In genomic region chr13:45046445-45046844, GRCh38 we compare ENCODE assay signal across 11 cellular contexts. TPM values are rescaled to one million over a fixed set of nuclear protein-coding genes. Genes with fewer than 3 reads are reported as not detected.
DNase-seq lines count a peak whose midpoint lies in the region; ATAC-seq, FAIRE-seq and TF ChIP-seq lines count a peak whose summit lies in the region.
"Had no signal": no experiment of that assay in that cellular context is flagged by ENCODE, and none has a peak within 500 bp of the region (broad histone marks: within the 10 kb centered on the region; RNA-seq: fewer than 3 reads in every experiment).

No MANE protein-coding gene starts in this region.

- no peak overlapping the region for H3K4ac ChIP-seq in H1 (replicated peaks; ENCODE audit: insufficient read length, low read depth, low read length)

- H2AFZ ChIP-seq in OCI-LY7 (ENCODE audit: low read length) (no peak overlapping the region), H1 (ENCODE audit: low read length) (peak overlapping the region; percentile 99), parathyroid adenoma (peak overlapping the region; percentile 77)

- H3K27me3 ChIP-seq in DOHH2 (ENCODE audit: control insufficient read depth, low read length) (no peaks in the 10 kb centered on the region), H1 (replicated peaks in 1 of 4; ENCODE audit: control insufficient read depth in 3 of 4, extremely low read depth in 1 of 4, insufficient read depth in 3 of 4, low read length in 3 of 4) (no peaks in the 10 kb centered on the region), parathyroid adenoma (ENCODE audit: control insufficient read depth, insufficient read depth, low read length) (no peaks in the 10 kb centered on the region)

- FAIRE-seq in H1 (lab: Jason Lieb, UNC), result no peak

- no peaks in the 10 kb centered on the region for H3K79me1 ChIP-seq in H1 (ENCODE audit: low read depth, low read length)

- BruUV-seq in OCI-LY7 (replicated peaks; lab: Mats Ljungman, UMichigan), result no TSS peak

- no peaks in the 10 kb centered on the region for H3K9me2 ChIP-seq in DOHH2 (replicated peaks; ENCODE audit: control insufficient read depth, low read length)
- no peaks in the 10 kb centered on the region for H3K9me2 ChIP-seq in OCI-LY7 (ENCODE audit: insufficient read depth, low read length)

- H3K4me3 ChIP-seq in DOHH2 (ENCODE audit: low read length) (peak overlapping the region; percentile 69), OCI-LY7 (ENCODE audit: low read depth, low read length, poor library complexity, severe bottlenecking) (no peak overlapping the region), H1 (ENCODE audit: extremely low read depth in 1 of 4, insufficient read depth in 2 of 4, low read depth in 3 of 4, low read length in 4 of 4) (peak overlapping the region; percentile 14 to 59 (median 50); a peak in 5 of 8 replicates), parathyroid adenoma (ENCODE audit: low read depth, low read length) (no peak overlapping the region)

- H4K5ac ChIP-seq in H1 (ENCODE audit: insufficient read length, low read depth, low read length), result no peak overlapping the region

- no peaks in the 10 kb centered on the region for H3K9me3 ChIP-seq in DOHH2 (ENCODE audit: control insufficient read depth, insufficient read depth, low read length)
- H3K9me3 ChIP-seq in OCI-LY7 (ENCODE audit: low read length), result no peaks in the 10 kb centered on the region
- H3K9me3 ChIP-seq in H1 (ENCODE audit: insufficient read depth in 2 of 2, low read depth in 1 of 2, low read length in 1 of 2), result no peaks in the 10 kb centered on the region
- H3K9me3 ChIP-seq in parathyroid adenoma (ENCODE audit: control insufficient read depth, low read length), result no peaks in the 10 kb centered on the region

- no peaks in the 10 kb centered on the region for H4K20me1 ChIP-seq in DOHH2 (ENCODE audit: control insufficient read depth, insufficient read depth, low read depth, low read length)
- H4K20me1 ChIP-seq in OCI-LY7 (ENCODE audit: insufficient read depth, low read length), result no peaks in the 10 kb centered on the region
- H4K20me1 ChIP-seq in H1 (replicated peaks in 1 of 2; ENCODE audit: control insufficient read depth in 1 of 2, insufficient read depth in 2 of 2, low read length in 2 of 2), result no peaks in the 10 kb centered on the region

- no peak overlapping the region for H2BK5ac ChIP-seq in H1 (ENCODE audit: low read depth, low read length)

- H3K27ac ChIP-seq in DOHH2 (ENCODE audit: low read depth, low read length), result no peak overlapping the region
- H3K27ac ChIP-seq in OCI-LY7 (ENCODE audit: low read depth, low read length, poor library complexity, severe bottlenecking), result no peak overlapping the region
- H3K27ac ChIP-seq in H1 (ENCODE audit: low read depth, low read length), result no peak overlapping the region
- H3K27ac ChIP-seq in parathyroid adenoma, result no peak overlapping the region

- H2BK20ac ChIP-seq in H1 (ENCODE audit: low read length), result no peak overlapping the region

- H2BK120ac ChIP-seq in H1 (replicated peaks; ENCODE audit: low read depth, low read length), result no peak overlapping the region

- no peak overlapping the region for H3K9ac ChIP-seq in H1 (replicated peaks in 1 of 4; ENCODE audit: extremely low read depth in 1 of 4, low read depth in 3 of 4, low read length in 3 of 4)
- no peak overlapping the region for H3K9ac ChIP-seq in parathyroid adenoma

- intact Hi-C loops in OCI-LY7 (cut with micrococcal nuclease; ENCODE audit: unreplicated experiment), result loop anchor here (5.0 kb wide), 1 partner anchor 346 kb away; no protein-coding TSS in a partner anchor

- no peaks in the 10 kb centered on the region for H3K79me2 ChIP-seq in DOHH2 (ENCODE audit: control insufficient read depth, low read length)
- H3K79me2 ChIP-seq in OCI-LY7 (ENCODE audit: insufficient read depth, low read depth, low read length), result no peaks in the 10 kb centered on the region
- H3K79me2 ChIP-seq in H1 (ENCODE audit: control insufficient read depth in 1 of 2, insufficient read depth in 2 of 2, low read length in 2 of 2), result no peaks in the 10 kb centered on the region
- no peaks in the 10 kb centered on the region for H3K79me2 ChIP-seq in parathyroid adenoma

- no peak overlapping the region for H3K14ac ChIP-seq in H1 (ENCODE audit: insufficient read length)

- TF ChIP-seq CTCF in DOHH2 (IDR thresholded peaks at IDR 0.05; ENCODE audit: low read depth, low read length, poor library complexity, severe bottlenecking), result no peak
- no peak for TF ChIP-seq CTCF in OCI-LY7 (conservative IDR thresholded peaks at IDR 0.05; ENCODE audit: low read length)
- no peak for TF ChIP-seq CTCF in H1 (IDR thresholded peaks at IDR 0.05; ENCODE audit: control extremely low read depth in 1 of 3, insufficient read depth in 1 of 3, low read depth in 1 of 3, low read length in 3 of 3)
- TF ChIP-seq CTCF in parathyroid adenoma (IDR thresholded peaks at IDR 0.05), result no peak

- H3K4me1 ChIP-seq in DOHH2 (ENCODE audit: control insufficient read depth, low read length), result peaks cover 20% of the 10 kb centered on the region
- H3K4me1 ChIP-seq in OCI-LY7 (ENCODE audit: insufficient read depth, low read length, poor library complexity, severe bottlenecking), result peaks cover 10% of the 10 kb centered on the region
- no peaks in the 10 kb centered on the region; a peak in 1 of 7 replicates for H3K4me1 ChIP-seq in H1 (replicated peaks in 1 of 4; ENCODE audit: control insufficient read depth in 3 of 4, insufficient read depth in 4 of 4, low read length in 3 of 4)
- H3K4me1 ChIP-seq in parathyroid adenoma, result no peaks in the 10 kb centered on the region

- H3K36me3 ChIP-seq in DOHH2 (ENCODE audit: control insufficient read depth, low read length) (no peaks in the 10 kb centered on the region), OCI-LY7 (ENCODE audit: insufficient read depth, low read length) (no peaks in the 10 kb centered on the region), H1 (ENCODE audit: control insufficient read depth in 2 of 4, insufficient read depth in 4 of 4, low read length in 3 of 4) (no peaks in the 10 kb centered on the region), parathyroid adenoma (ENCODE audit: control insufficient read depth, insufficient read depth, low read length) (no peaks in the 10 kb centered on the region)

- DNase-seq in OCI-LY7 (ENCODE audit: low spot score) (no peak), H1 (ENCODE audit: low read depth in 1 of 2, low spot score in 2 of 2) (no peak), activated gamma-delta T cell treated with Interleukin-2 at 50 U/mL for 16 hours (no peak), NCI-H345 (lab: John Stamatoyannopoulos, UW) (no peak)
- DNase-seq in activated effector memory CD4-positive, alpha-beta T cell treated with Interleukin-2 at 50 U/mL for 16 hours, result no peak
- DNase-seq: foreskin melanocyte; NK-92 treated with Interleukin-12 subunit alpha and Interleukin-12 subunit beta, amount 100 ng/mL, for 24 hours; stimulated activated CD4-positive, alpha-beta T cell treated with anti-CD3 and anti-CD28 coated beads, Interleukin-15, amount 100 ng/mL, for 24 hours had no signal

- no peak overlapping the region; the same call in 1 of the 2 replicates for H2AK5ac ChIP-seq in H1 (ENCODE audit: low read depth, low read length)

- H4K8ac ChIP-seq in H1 (ENCODE audit: extremely low read depth, insufficient read depth, low read length), result no peak overlapping the region

- ATAC-seq in GM18502 (IDR thresholded peaks at IDR 0.05; ENCODE audit: poor library complexity, unreplicated experiment), result no peak

- 83% methylated on average over 4 of the region's 4 CpGs; no CpG with 5 or more reads in 1 of the 2 experiments for WGBS in H1 (ENCODE audit: extremely low coverage in 1 of 2, insufficient coverage in 1 of 2, insufficient read length in 1 of 2, insufficient replicate concordance in 2 of 2, low coverage in 1 of 2, low lambda C conversion rate in 2 of 2, missing lambda C conversion rate in 1 of 2), 2 experiments

- TF ChIP-seq RAD21 in H1 (IDR thresholded peaks at IDR 0.05 in 1 of 2, conservative IDR thresholded peaks at IDR 0.05 in 1 of 2; ENCODE audit: low read depth in 2 of 2, low read length in 2 of 2), result no peak

- no peak overlapping the region for H2BK15ac ChIP-seq in H1 (ENCODE audit: low read length)

- H3F3A ChIP-seq in DOHH2 (ENCODE audit: control insufficient read depth, insufficient read depth), result no peaks in the 10 kb centered on the region

- no peak overlapping the region; the same call in 1 of the 2 replicates for H2BK12ac ChIP-seq in H1 (ENCODE audit: low read depth, low read length)

- POLR2A ChIA-PET in OCI-LY7 (lab: Charles Lee) (interaction anchor here (0.6 to 1.2 kb wide), 4 partner anchors 10 to 265 kb away, joined by 3 to 7 read pairs (median 4); no protein-coding TSS in a partner anchor), H1 (lab: Charles Lee; ENCODE audit: partially characterized antibody) (interaction anchor here (0.6 to 1.3 kb wide), 7 partner anchors 20 to 316 kb away, joined by 3 to 4 read pairs (median 3); partner anchors contain the start of gene TPT1)

- H3K18ac ChIP-seq in H1 (ENCODE audit: extremely low read depth, low read length), result no peak overlapping the region

- H3K23me2 ChIP-seq in H1 (ENCODE audit: low read depth, low read length), result no peaks in the 10 kb centered on the region

- H4K91ac ChIP-seq in H1 (replicated peaks; ENCODE audit: insufficient read length, low read length), result no peak overlapping the region

- H3K4me2 ChIP-seq in DOHH2 (ENCODE audit: low read length) (peak overlapping the region; percentile 80), OCI-LY7 (ENCODE audit: low read length) (0 out of 2 replicates have a peak overlapping the region, but pooled peaks have one; percentile 46), H1 (ENCODE audit: insufficient read depth in 1 of 2, low read depth in 2 of 2, low read length in 2 of 2) (peak overlapping the region; percentile 3 to 70; a peak in 3 of 4 replicates), parathyroid adenoma (ENCODE audit: low read length) (no peak overlapping the region)

- no peak overlapping the region for H3K23ac ChIP-seq in H1 (ENCODE audit: insufficient read length)

- CTCF ChIA-PET in OCI-LY7 (lab: Charles Lee; ENCODE audit: unreplicated experiment), result interaction anchor here (0.7 to 1.4 kb wide), 2 partner anchors 235 to 262 kb away, joined by 3 to 4 read pairs; no protein-coding TSS in a partner anchor
- CTCF ChIA-PET in H1 (lab: Charles Lee; ENCODE audit: partially characterized antibody), result interaction anchor here (0.6 to 6.1 kb wide), 58 partner anchors 10 to 505 kb away, joined by 3 to 87 read pairs (median 4); no protein-coding TSS in a partner anchor

- TF ChIP-seq EP300 in H1 (IDR thresholded peaks at IDR 0.05; ENCODE audit: borderline replicate concordance in 1 of 2, low read depth in 2 of 2, low read length in 2 of 2), result no peak

- no peak overlapping the region for H3K56ac ChIP-seq in H1 (replicated peaks; ENCODE audit: insufficient read length, low read depth, low read length)

- TF ChIP-seq POLR2A in H1 (IDR thresholded peaks at IDR 0.05; ENCODE audit: control extremely low read depth in 1 of 2, low read depth in 2 of 2, low read length in 2 of 2), result no peak

RNA-seq across cellular contexts. Expression of gene GPALPP1, which starts 57.1 kb away (rescaled TPM):
- 50.1 and 54.5 TPM in 2 replicates for total RNA-seq in OCI-LY7 (2014; rRNA removed; shearing (Covaris generic))
- total RNA-seq in OCI-LY7 (2022), result 40.1 and 41.0 TPM in 2 replicates
- 26.1 and 30.2 TPM in 2 replicates for total RNA-seq in H1 (2021; fragmentation: NEBNext Ultra II Directional; extraction: Animal tissue kit (Norgen Biotek cat#: 25700))
- 8.5 and 11.0 TPM in 2 replicates for polyA plus RNA-seq in H1 (2011; rRNA removed)
- 14.3 TPM for polyA plus RNA-seq in H1 (2011; cell fraction: cytosol; rRNA removed)
- polyA plus RNA-seq in H1 (2011; cell fraction: nucleus; rRNA removed), result 20.5 TPM
- 14.7 to 23.0 TPM (median 16.8 TPM) in 4 replicates for polyA plus RNA-seq in H1 (2012, experiment 1 of 2)
- polyA plus RNA-seq in H1 (2012, experiment 2 of 2), result 6.3 TPM
- 31.0 TPM for polyA plus RNA-seq in H1 (2013, experiment 1 of 2)
- polyA plus RNA-seq in H1 (2013, experiment 2 of 2), result 27.9 TPM
- polyA minus RNA-seq in H1 (2011; rRNA and poly(A)+ RNA removed), result 13.7 TPM in 2 replicates
- 19.8 TPM for polyA minus RNA-seq in H1 (2011; cell fraction: cytosol; rRNA and poly(A)+ RNA removed)
- polyA minus RNA-seq in H1 (2011; cell fraction: nucleus; rRNA and poly(A)+ RNA removed), result 49.9 TPM

RNA-seq across cellular contexts. Expression of gene NUFIP1, which starts 57.2 kb away (rescaled TPM):
- 5.4 and 6.8 TPM in 2 replicates for total RNA-seq in OCI-LY7 (2014; rRNA removed; shearing (Covaris generic))
- 11.3 and 11.4 TPM in 2 replicates for total RNA-seq in OCI-LY7 (2022)
- 16.6 and 17.0 TPM in 2 replicates for total RNA-seq in H1 (2021; fragmentation: NEBNext Ultra II Directional; extraction: Animal tissue kit (Norgen Biotek cat#: 25700))
- 4.6 and 5.3 TPM in 2 replicates for polyA plus RNA-seq in H1 (2011; rRNA removed)
- polyA plus RNA-seq in H1 (2011; cell fraction: cytosol; rRNA removed), result 5.9 TPM
- polyA plus RNA-seq in H1 (2011; cell fraction: nucleus; rRNA removed), result 4.4 TPM
- polyA plus RNA-seq in H1 (2012, experiment 1 of 2), result 9.0 to 13.2 TPM (median 9.5 TPM) in 4 replicates
- polyA plus RNA-seq in H1 (2012, experiment 2 of 2), result 1.8 TPM
- 14.3 TPM for polyA plus RNA-seq in H1 (2013, experiment 1 of 2)
- 14.5 TPM for polyA plus RNA-seq in H1 (2013, experiment 2 of 2)
- polyA minus RNA-seq in H1 (2011; rRNA and poly(A)+ RNA removed), result 2.8 and 3.6 TPM in 2 replicates
- polyA minus RNA-seq in H1 (2011; cell fraction: cytosol; rRNA and poly(A)+ RNA removed), result 4.8 TPM
- 6.4 TPM for polyA minus RNA-seq in H1 (2011; cell fraction: nucleus; rRNA and poly(A)+ RNA removed)

Comparison
In these comparisons a context has a peak if more than half of its experiments do, and no peak if none do; other contexts are left out.
1. H3K4me3 ChIP-seq: peak in DOHH2 (single experiment) and H1 (4 of 4); none in OCI-LY7 (single experiment) and parathyroid adenoma (single experiment).